ENCODE assay signal across 10 cellular contexts in genomic region chr4:138190452-138190858, GRCh38. TPM values are rescaled to one million over a fixed set of nuclear protein-coding genes. Genes with fewer than 3 reads are reported as not detected.
A peak's percentile ranks its signal among the peaks of the same experiment; 100 is the strongest.
DNase-seq lines count a peak whose midpoint lies in the region; ATAC-seq, FAIRE-seq and TF ChIP-seq lines count a peak whose summit lies in the region.
"Had no signal": no experiment of that assay in that cellular context is flagged by ENCODE, and none has a peak within 500 bp of the region (broad histone marks: within the 10 kb centered on the region; RNA-seq: fewer than 3 reads in every experiment).

No MANE protein-coding gene starts in this region.

- intact Hi-C loops in left ventricle myocardium inferior (cut with micrococcal nuclease), result no loop called here

- TF ChIP-seq CTCF in left ventricle myocardium inferior (IDR thresholded peaks at IDR 0.05; ENCODE audit: borderline replicate concordance), result no peak

- H3K4me1 ChIP-seq in left ventricle myocardium inferior, result peaks cover 5% of the 10 kb centered on the region

- peak; percentile 79 for FAIRE-seq in GM19239 (lab: Jason Lieb, UNC)

- no peaks in the 10 kb centered on the region for H3K36me3 ChIP-seq in left ventricle myocardium inferior

- ATAC-seq in HG02885 (IDR thresholded peaks at IDR 0.05; ENCODE audit: poor library complexity, unreplicated experiment), result peak; percentile 99

- no peak overlapping the region for H3K27ac ChIP-seq in left ventricle myocardium inferior (replicated peaks)
- H3K27ac ChIP-seq: hepatocyte had no signal

- no peak overlapping the region for H3K4me3 ChIP-seq in left ventricle myocardium inferior
- H3K4me3 ChIP-seq: hepatocyte had no signal

- H3K9me3 ChIP-seq in left ventricle myocardium inferior (replicated peaks), result no peaks in the 10 kb centered on the region

- DNase-seq in GM19239 (ENCODE audit: insufficient read length, low spot score), result peak; percentile 23
- peak; percentile 92 for DNase-seq in MV-4-11 (lab: John Stamatoyannopoulos, UW)
- DNase-seq in NCI-H2081 (lab: John Stamatoyannopoulos, UW), result no peak
- no peak for DNase-seq in NCI-H510A (lab: John Stamatoyannopoulos, UW)
- no peak for DNase-seq in ecto neural progenitor cell (ENCODE audit: low spot score)
- no peak for DNase-seq in left ventricle myocardium inferior
- DNase-seq: activated CD4-positive, alpha-beta T cell treated with anti-CD3 and anti-CD28 coated beads, Interleukin-2, amount 10 ng/mL, durations not matched to agents 24 days and 14 days; stimulated activated CD8-positive, alpha-beta memory T cell treated with anti-CD3 and anti-CD28 coated beads, Interleukin-4, amount 100 ng/mL, for 48 hours had no signal

- no peaks in the 10 kb centered on the region for H3K27me3 ChIP-seq in left ventricle myocardium inferior (ENCODE audit: low read depth)
- H3K27me3 ChIP-seq: hepatocyte had no signal

RNA-seq across cellular contexts. Expression of gene SLC7A11, which starts 51.7 kb away (rescaled TPM):
- 0.19 TPM for total RNA-seq in left ventricle myocardium inferior

Comparison
In these comparisons a context has a peak if more than half of its experiments do, and no peak if none do; other contexts are left out.
1. DNase-seq: peak in GM19239 (single experiment) and MV-4-11 (single experiment); none in NCI-H2081 (0 of 2), NCI-H510A (single experiment), ecto neural progenitor cell (single experiment) and left ventricle myocardium inferior (single experiment).